In genomic region chr21:34810786-34811185, GRCh38 we compare ENCODE assay signal across 28 cellular contexts.
A peak's percentile ranks its signal among the peaks of the same experiment; 100 is the strongest.
DNase-seq lines count a peak whose midpoint lies in the region; ATAC-seq and TF ChIP-seq lines count a peak whose summit lies in the region.
"Had no signal": no experiment of that assay in that cellular context is flagged by ENCODE, and none has a peak within 500 bp of the region (broad histone marks: within the 10 kb centered on the region; RNA-seq: fewer than 3 reads in every experiment).

No MANE protein-coding gene starts in this region.

- H3K36me3 Mint-ChIP-seq in GM23338 (ENCODE audit: low read depth) = peaks cover 6% of the 10 kb centered on the region; the same call in 1 of the 3 replicates
- peaks cover 10 to 56% (median 35%) of the 10 kb centered on the region in 3 donors for H3K36me3 Mint-ChIP-seq in naive thymus-derived CD8-positive, alpha-beta T cell

- peaks cover 14% of the 10 kb centered on the region for H3K4me1 Mint-ChIP-seq in GM23338
- H3K4me1 Mint-ChIP-seq in naive thymus-derived CD8-positive, alpha-beta T cell = peaks cover 34 to 86% (median 79%) of the 10 kb centered on the region in 4 donors

- H3K27me3 ChIP-seq in BLaER1 (no peaks in the 10 kb centered on the region), GM23338 (ENCODE audit: insufficient read depth) (no peaks in the 10 kb centered on the region), breast epithelium (no peaks in the 10 kb centered on the region)
- H3K27me3 ChIP-seq: foreskin keratinocyte, suprapubic skin had no signal

- intact Hi-C loops in breast epithelium (cut with DNase I; ENCODE audit: low total_unique reads) = no loop called here

- peaks cover 7% of the 10 kb centered on the region for H3K27me3 Mint-ChIP-seq in GM23338 (ENCODE audit: insufficient read depth, low read depth, poor library complexity)
- H3K27me3 Mint-ChIP-seq in naive thymus-derived CD8-positive, alpha-beta T cell = no peaks in the 10 kb centered on the region
- H3K27me3 Mint-ChIP-seq: activated CD4-positive, alpha-beta T cell treated with anti-CD3 and anti-CD28 coated beads, Interleukin-2, amount 10 ng/mL, durations not matched to agents 7 days and 5 days; activated naive CD8-positive, alpha-beta T cell treated with anti-CD3 and anti-CD28 coated beads, Interleukin-2, amount 50 U/mL, for 24 hours; naive B cell; stimulated activated naive B cell treated with anti-CD40 and anti-IgM and Interleukin-4, amounts not matched to agents 10 μg/mL and 1 μg/mL and 100 μg/mL, for 72 hours had no signal

- H3K9me3 ChIP-seq in BLaER1 = peaks cover 12% of the 10 kb centered on the region
- peaks cover 0 to 8% of the 10 kb centered on the region in 2 donors for H3K9me3 ChIP-seq in breast epithelium
- H3K9me3 ChIP-seq: suprapubic skin had no signal

- H3K79me2 ChIP-seq in GM23338 (replicated peaks; ENCODE audit: insufficient read depth) = no peaks in the 10 kb centered on the region

- peak overlapping the region; percentile 59; the same call in 1 of the 2 replicates for H2AFZ ChIP-seq in GM23338

- H3K27ac Mint-ChIP-seq in GM23338 = no peak overlapping the region
- peak overlapping the region in 9 of 10 donors; percentile 9 to 89 (median 76) for H3K27ac Mint-ChIP-seq in naive thymus-derived CD8-positive, alpha-beta T cell
- H3K27ac Mint-ChIP-seq: stimulated activated naive B cell treated with anti-CD40 and anti-IgM and Interleukin-4, amounts not matched to agents 10 μg/mL and 1 μg/mL and 100 μg/mL, for 72 hours had no signal

- POLR2A ChIA-PET in naive thymus-derived CD8-positive, alpha-beta T cell (lab: Charles Lee) = no interaction called here

- H3K4me2 ChIP-seq in BLaER1 (peak overlapping the region; percentile 68), GM23338 (no peak overlapping the region)

- H3K27ac ChIP-seq in BLaER1 = no peak overlapping the region
- H3K27ac ChIP-seq in GM23338 (ENCODE audit: low read depth) = no peak overlapping the region
- peak overlapping the region; percentile 25 to 40 for H3K27ac ChIP-seq in breast epithelium
- H3K27ac ChIP-seq: C4-2B, foreskin keratinocyte, heart right ventricle, suprapubic skin, VCaP had no signal

- TF ChIP-seq POLR2A in breast epithelium (IDR thresholded peaks at IDR 0.05) = no peak

- H4K20me1 ChIP-seq in BLaER1 (peaks cover 100% of the 10 kb centered on the region), GM23338 (replicated peaks; ENCODE audit: insufficient read depth) (no peaks in the 10 kb centered on the region)

- H3K4me1 ChIP-seq in BLaER1 (peaks cover 91% of the 10 kb centered on the region), GM23338 (ENCODE audit: insufficient read depth) (no peaks in the 10 kb centered on the region), breast epithelium (peaks cover 3 to 23% of the 10 kb centered on the region in 2 donors)

- H3K4me3 ChIP-seq in BLaER1 (no peak overlapping the region), GM23338 (no peak overlapping the region), breast epithelium (no peak overlapping the region)
- H3K4me3 ChIP-seq: heart right ventricle, suprapubic skin had no signal

- H3F3A ChIP-seq in GM23338 (replicated peaks; ENCODE audit: low read depth) = no peaks in the 10 kb centered on the region

- H3K9ac ChIP-seq in BLaER1 = no peak overlapping the region

- no peak overlapping the region for H3K4me3 Mint-ChIP-seq in GM23338
- H3K4me3 Mint-ChIP-seq in naive thymus-derived CD8-positive, alpha-beta T cell = peak overlapping the region in 2 of 10 donors; percentile 24 to 57
- H3K4me3 Mint-ChIP-seq: activated CD4-positive, alpha-beta T cell treated with anti-CD3 and anti-CD28 coated beads, Interleukin-2, amount 10 ng/mL, durations not matched to agents 7 days and 5 days; activated naive CD8-positive, alpha-beta T cell treated with anti-CD3 and anti-CD28 coated beads, Interleukin-2, amount 50 U/mL, for 24 hours; naive B cell; stimulated activated naive B cell treated with anti-CD40 and anti-IgM and Interleukin-4, amounts not matched to agents 10 μg/mL and 1 μg/mL and 100 μg/mL, for 72 hours had no signal

- TF ChIP-seq CTCF in GM23338 (conservative IDR thresholded peaks at IDR 0.05; ENCODE audit: low read depth in 2 of 2) (no peak), breast epithelium (IDR thresholded peaks at IDR 0.05) (no peak)

- ATAC-seq in GM23338 = peak; percentile 44; the same call in 2 of the 3 replicates
- ATAC-seq in naive thymus-derived CD8-positive, alpha-beta T cell = no peak
- no peak for ATAC-seq in GM21619 (IDR thresholded peaks at IDR 0.05; ENCODE audit: unreplicated experiment)
- no peak for ATAC-seq in GM21515 (IDR thresholded peaks at IDR 0.05; ENCODE audit: unreplicated experiment)
- no peak for ATAC-seq in HG02610 (IDR thresholded peaks at IDR 0.05; ENCODE audit: unreplicated experiment)
- ATAC-seq: activated naive CD8-positive, alpha-beta T cell treated with anti-CD3 and anti-CD28 coated beads, Interleukin-2, amount 50 U/mL, for 24 hours; foreskin keratinocyte; heart right ventricle; Right ventricle myocardium inferior; stimulated activated naive B cell treated with anti-CD40 and anti-IgM and Interleukin-4, amounts not matched to agents 10 μg/mL and 1 μg/mL and 100 μg/mL, for 72 hours had no signal

- no peak for DNase-seq in GM23338 (ENCODE audit: low spot score)
- no peak for DNase-seq in breast epithelium (ENCODE audit: low spot score in 2 of 2)
- DNase-seq in naive thymus-derived CD8-positive, alpha-beta T cell = no peak
- no peak for DNase-seq in NCI-H2081 treated with DMSO at 0.1 percent for 48 hours (lab: John Stamatoyannopoulos, UW)
- DNase-seq: activated CD4-positive, alpha-beta T cell treated with anti-CD3 and anti-CD28 coated beads, Interleukin-2, amount 10 ng/mL, durations not matched to agents 7 days and 5 days; activated CD8-positive, alpha-beta memory T cell treated with anti-CD3 and anti-CD28 coated beads, Interleukin-2, amount 50 U/mL, for 4 hours; activated effector memory CD4-positive, alpha-beta T cell treated with anti-CD3 and anti-CD28 coated beads, Interleukin-2, amount 50 U/mL, for 16 hours; activated naive CD8-positive, alpha-beta T cell treated with anti-CD3 and anti-CD28 coated beads, Interleukin-2, amount 50 U/mL, for 24 hours; effector CD4-positive, alpha-beta T cell; erythroblast; foreskin keratinocyte; heart right ventricle; left colon; mesendoderm; naive B cell; NCI-H1105 treated with DMSO at 0.1 percent for 48 hours; NCI-H2029; NCI-H446; retina; stimulated activated naive B cell treated with anti-CD40 and anti-IgM and Interleukin-4, amounts not matched to agents 10 μg/mL and 1 μg/mL and 100 μg/mL, for 72 hours had no signal

- no peaks in the 10 kb centered on the region for H3K9me2 ChIP-seq in GM23338 (ENCODE audit: insufficient read depth)

- H3K36me3 ChIP-seq in BLaER1 = peaks cover 97% of the 10 kb centered on the region
- H3K36me3 ChIP-seq in GM23338 (ENCODE audit: insufficient read depth) = no peaks in the 10 kb centered on the region
- H3K36me3 ChIP-seq in breast epithelium = no peaks in the 10 kb centered on the region

- peaks cover 7% of the 10 kb centered on the region for H3K9me3 Mint-ChIP-seq in GM23338
- peaks cover 0 to 7% (median 0%) of the 10 kb centered on the region in 9 donors for H3K9me3 Mint-ChIP-seq in naive thymus-derived CD8-positive, alpha-beta T cell
- H3K9me3 Mint-ChIP-seq: activated naive CD8-positive, alpha-beta T cell treated with anti-CD3 and anti-CD28 coated beads, Interleukin-2, amount 50 U/mL, for 24 hours; naive B cell; stimulated activated naive B cell treated with anti-CD40 and anti-IgM and Interleukin-4, amounts not matched to agents 10 μg/mL and 1 μg/mL and 100 μg/mL, for 72 hours had no signal

TF ChIP-seq in GM23338, 12 proteins besides CTCF, POLR2A, EP300 and RAD21 (continues in another document):
- TF ChIP-seq CREB1 (CRISPR knock-in tag; IDR thresholded peaks at IDR 0.05; ENCODE audit: low read depth) = no peak
- no peak for TF ChIP-seq EZH2 (IDR thresholded peaks at IDR 0.05; ENCODE audit: low read depth, unreplicated experiment)
- no peak for TF ChIP-seq NANOG (IDR thresholded peaks at IDR 0.05; ENCODE audit: borderline replicate concordance)
- no peak for TF ChIP-seq EZH2phosphoT487 (IDR thresholded peaks at IDR 0.05; ENCODE audit: unreplicated experiment)

Comparison
In these comparisons a context has a peak if more than half of its experiments do, and no peak if none do; other contexts are left out.
1. H3K27ac ChIP-seq: peak in breast epithelium (2 of 2); none in BLaER1 (single experiment) and GM23338 (single experiment).